ENCODE assay signal across 14 cellular contexts in genomic region chr14:92759679-92760523, GRCh38. TPM values are rescaled to one million over a fixed set of nuclear protein-coding genes. Genes with fewer than 3 reads are reported as not detected.
DNase-seq lines count a peak whose midpoint lies in the region; ATAC-seq and TF ChIP-seq lines count a peak whose summit lies in the region.
"Had no signal": no experiment of that assay in that cellular context is flagged by ENCODE, and none has a peak within 500 bp of the region (broad histone marks: within the 10 kb centered on the region; RNA-seq: fewer than 3 reads in every experiment).

No MANE protein-coding gene starts in this region.

- H3K4me3 ChIP-seq in upper lobe of left lung (peak overlapping the region in 3 of 4 donors; percentile 16 to 23 (median 21)), psoas muscle (no peak overlapping the region), tibial artery (no peak overlapping the region)
- H3K4me3 ChIP-seq: prostate gland, SK-N-MC had no signal

- peak; percentile 16 for DNase-seq in stimulated activated CD4-positive, alpha-beta T cell treated with anti-CD3 and anti-CD28 coated beads, Interleukin-15, amount 100 ng/mL, for 24 hours
- no peak for DNase-seq in stimulated activated CD4-positive, alpha-beta T cell treated with anti-CD3 and anti-CD28 coated beads, Interleukin-2, amount 100 ng/mL, for 24 hours
- peak; percentile 49 for DNase-seq in activated naive CD8-positive, alpha-beta T cell treated with anti-CD3 and anti-CD28 coated beads for 36 hours
- DNase-seq in upper lobe of left lung: no peak
- no peak for DNase-seq in psoas muscle
- no peak for DNase-seq in tibial artery
- DNase-seq: activated B cell treated with CpG ODN at 0.5 μM for 24 hours, activated gamma-delta T cell, kidney had no signal

- peak overlapping the region in 3 of 4 donors; percentile 35 to 60 (median 57) for H3K27ac ChIP-seq in upper lobe of left lung
- H3K27ac ChIP-seq in psoas muscle: no peak overlapping the region
- H3K27ac ChIP-seq in tibial artery: no peak overlapping the region
- H3K27ac ChIP-seq: prostate gland, SK-N-MC had no signal

- peaks cover 16% of the 10 kb centered on the region for H3K27me3 Mint-ChIP-seq in activated naive CD8-positive, alpha-beta T cell treated with anti-CD3 and anti-CD28 coated beads for 36 hours
- H3K27me3 Mint-ChIP-seq: activated B cell treated with CpG ODN at 0.5 μM for 24 hours had no signal

- H3K9me3 ChIP-seq in upper lobe of left lung (no peaks in the 10 kb centered on the region), psoas muscle (no peaks in the 10 kb centered on the region), tibial artery (no peaks in the 10 kb centered on the region)
- H3K9me3 ChIP-seq: prostate gland had no signal

- H3K9me3 Mint-ChIP-seq in activated naive CD8-positive, alpha-beta T cell treated with anti-CD3 and anti-CD28 coated beads for 36 hours: peaks cover 2% of the 10 kb centered on the region
- H3K9me3 Mint-ChIP-seq: activated B cell treated with CpG ODN at 0.5 μM for 24 hours had no signal

- TF ChIP-seq CTCF in upper lobe of left lung (IDR thresholded peaks at IDR 0.05): no peak
- no peak for TF ChIP-seq CTCF in psoas muscle (IDR thresholded peaks at IDR 0.05)
- no peak for TF ChIP-seq CTCF in tibial artery (IDR thresholded peaks at IDR 0.05)

- TF ChIP-seq POLR2A in upper lobe of left lung (IDR thresholded peaks at IDR 0.05): no peak
- no peak for TF ChIP-seq POLR2A in GM18505 (IDR thresholded peaks at IDR 0.05; ENCODE audit: borderline replicate concordance, extremely low read depth, insufficient read depth, insufficient read length)

- intact Hi-C loops in psoas muscle (cut with DNase I) (no loop called here), tibial artery (cut with DNase I; ENCODE audit: low total_unique reads) (no loop called here)

- H3K27ac Mint-ChIP-seq in activated naive CD8-positive, alpha-beta T cell treated with anti-CD3 and anti-CD28 coated beads for 36 hours: peak overlapping the region; percentile 21
- H3K27ac Mint-ChIP-seq: activated B cell treated with CpG ODN at 0.5 μM for 24 hours had no signal

- H3K36me3 ChIP-seq in upper lobe of left lung: no peaks in the 10 kb centered on the region
- H3K36me3 ChIP-seq in psoas muscle (ENCODE audit: insufficient read depth in 1 of 2, low read depth in 1 of 2): no peaks in the 10 kb centered on the region
- no peaks in the 10 kb centered on the region for H3K36me3 ChIP-seq in tibial artery
- H3K36me3 ChIP-seq: prostate gland had no signal

- H3K4me1 ChIP-seq in upper lobe of left lung: peaks cover 5 to 16% (median 10%) of the 10 kb centered on the region in 4 donors
- no peaks in the 10 kb centered on the region for H3K4me1 ChIP-seq in psoas muscle
- H3K4me1 ChIP-seq in tibial artery: no peaks in the 10 kb centered on the region
- H3K4me1 ChIP-seq: prostate gland had no signal

- WGBS in upper lobe of left lung, 2 donors: 78 to 80% methylated on average over 12 of the region's 12 CpGs
- 88 to 91% (median 91%) methylated on average over 12 of the region's 12 CpGs for WGBS in psoas muscle, 3 donors

- peaks cover 1% of the 10 kb centered on the region for H3K36me3 Mint-ChIP-seq in activated naive CD8-positive, alpha-beta T cell treated with anti-CD3 and anti-CD28 coated beads for 36 hours

- H3K27me3 ChIP-seq in upper lobe of left lung: no peaks in the 10 kb centered on the region
- H3K27me3 ChIP-seq in psoas muscle (ENCODE audit: insufficient read depth in 3 of 3, low read length in 2 of 3): no peaks in the 10 kb centered on the region
- peaks cover 0 to 3% of the 10 kb centered on the region in 2 donors for H3K27me3 ChIP-seq in tibial artery

- H3K4me1 Mint-ChIP-seq in activated naive CD8-positive, alpha-beta T cell treated with anti-CD3 and anti-CD28 coated beads for 36 hours: peaks cover 25% of the 10 kb centered on the region

- H3K4me3 Mint-ChIP-seq in activated naive CD8-positive, alpha-beta T cell treated with anti-CD3 and anti-CD28 coated beads for 36 hours: peak overlapping the region; percentile 12
- H3K4me3 Mint-ChIP-seq: activated B cell treated with CpG ODN at 0.5 μM for 24 hours, IgD-negative memory B cell had no signal

- ATAC-seq in HG03175 (IDR thresholded peaks at IDR 0.05; ENCODE audit: unreplicated experiment): peak; percentile 40
- no peak for ATAC-seq in upper lobe of left lung (ENCODE audit: low FRiP score in 2 of 2)
- no peak for ATAC-seq in psoas muscle
- ATAC-seq in GM18505 (IDR thresholded peaks at IDR 0.05; ENCODE audit: unreplicated experiment): no peak

- TF ChIP-seq EP300 in upper lobe of left lung (IDR thresholded peaks at IDR 0.05): no peak

RNA-seq across cellular contexts. Expression of gene LGMN, which starts 11.5 kb away (rescaled TPM):
- total RNA-seq in activated naive CD8-positive, alpha-beta T cell treated with anti-CD3 and anti-CD28 coated beads for 36 hours: 1 to 10 TPM; 2.1 to 3.7 TPM
- total RNA-seq in upper lobe of left lung (100 to 1,000 TPM in 3 of 6 donors, 10 to 100 TPM in 3; 53.4 to 222 (median 123) TPM), psoas muscle (10 to 100 TPM; 37.4 to 56.8 (median 55.5) TPM)
- 10 to 100 TPM; 27.2 to 49.3 (median 37.1) TPM for polyA plus RNA-seq in psoas muscle

RNA-seq across cellular contexts. Expression of gene GOLGA5, which starts 34.2 kb away (rescaled TPM):
- total RNA-seq in activated naive CD8-positive, alpha-beta T cell treated with anti-CD3 and anti-CD28 coated beads for 36 hours: 10 to 100 TPM; 14.6 to 15.9 TPM
- total RNA-seq in upper lobe of left lung (10 to 100 TPM; 24.1 to 60.0 (median 32.2) TPM), psoas muscle (10 to 100 TPM; 19.8 to 27.7 (median 25.1) TPM)
- polyA plus RNA-seq in psoas muscle: 10 to 100 TPM; 23.4 to 59.1 (median 23.4) TPM

Comparison
In these comparisons a context has a peak if more than half of its experiments do, and no peak if none do; other contexts are left out.
1. DNase-seq: peak in stimulated activated CD4-positive, alpha-beta T cell treated with anti-CD3 and anti-CD28 coated beads, Interleukin-15, amount 100 ng/mL, for 24 hours (single experiment) and activated naive CD8-positive, alpha-beta T cell treated with anti-CD3 and anti-CD28 coated beads for 36 hours (single experiment); none in stimulated activated CD4-positive, alpha-beta T cell treated with anti-CD3 and anti-CD28 coated beads, Interleukin-2, amount 100 ng/mL, for 24 hours (0 of 2), upper lobe of left lung (0 of 2), psoas muscle (0 of 2) and tibial artery (0 of 2).
2. H3K27ac ChIP-seq: peak in upper lobe of left lung (3 of 4); none in psoas muscle (single experiment) and tibial artery (0 of 2).
3. H3K4me3 ChIP-seq: peak in upper lobe of left lung (3 of 4); none in psoas muscle (single experiment) and tibial artery (0 of 2).
4. RNA of gene LGMN, which starts 11.5 kb away (total RNA-seq): 53.4 to 222 TPM in upper lobe of left lung and 37.4 to 56.8 TPM in psoas muscle; 2.1 to 3.7 TPM in activated naive CD8-positive, alpha-beta T cell treated with anti-CD3 and anti-CD28 coated beads for 36 hours; every median in the first group is over 4 times any median in the second.